Comparison of ENCODE assay signal across 1 cellular context in the genomic region with DNA sequence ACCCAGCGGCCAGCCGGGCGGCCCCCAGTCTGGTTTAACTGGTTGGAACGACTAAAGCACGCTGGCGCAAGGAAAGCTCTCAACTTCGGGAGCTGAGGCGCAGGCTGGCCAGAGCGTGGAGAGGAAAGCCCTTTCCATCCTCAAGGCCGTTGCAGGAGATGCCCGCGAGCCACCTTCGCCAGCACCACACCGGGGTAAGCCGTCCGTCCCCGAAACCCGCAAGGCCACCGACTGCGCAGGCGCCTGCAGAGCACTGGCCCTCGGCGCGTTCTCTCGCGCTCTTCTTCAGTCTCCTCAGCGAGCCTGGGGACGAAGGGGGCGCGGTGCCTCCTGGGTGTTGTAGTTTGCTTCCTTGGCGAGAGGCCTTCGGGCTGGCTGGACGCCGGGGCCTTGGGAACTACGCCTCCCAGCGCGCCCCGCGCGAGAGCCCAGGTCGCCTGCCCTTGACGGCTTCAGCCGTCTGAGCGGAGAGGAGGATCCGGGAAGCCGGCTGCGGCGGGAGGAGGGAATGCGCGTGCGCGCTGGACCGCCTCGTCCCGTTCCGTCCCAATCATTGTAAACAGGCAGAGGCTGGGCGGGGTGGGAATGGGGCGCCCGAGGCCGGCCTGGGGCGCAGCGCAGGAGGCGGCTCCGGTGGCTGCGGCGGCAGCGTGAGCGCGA.
A peak's percentile ranks its signal among the peaks of the same experiment; 100 is the strongest.
TF ChIP-seq lines count a peak whose summit lies in the region.

Gene RALBP1 (plus strand): TSS at position 531 of the 660 bp plus-strand sequence. CDS start 37,533 bp downstream, outside the sequence.

TF ChIP-seq in HepG2, 621 proteins besides CTCF, POLR2A, EP300 and RAD21 (continued from another document):
- TF ChIP-seq, protein P1, sequence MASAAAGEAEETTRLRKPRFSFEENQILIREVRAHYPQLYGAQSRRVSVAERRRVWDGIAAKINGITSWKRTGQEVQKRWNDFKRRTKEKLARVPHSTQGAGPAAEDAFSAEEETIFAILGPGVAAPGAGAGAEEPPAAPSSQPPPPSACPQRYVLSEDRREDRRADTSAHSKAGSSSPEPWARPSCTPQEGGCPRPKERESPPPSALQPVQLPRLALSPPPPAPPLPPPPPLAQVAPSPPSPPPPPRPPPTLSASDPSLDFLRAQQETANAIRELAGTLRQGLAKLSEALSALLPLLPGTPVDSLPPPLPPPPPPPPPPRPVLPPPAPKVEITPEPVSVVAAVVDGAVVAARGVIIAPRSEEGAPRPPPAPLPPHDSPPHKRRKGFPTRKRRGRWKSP (CRISPR knock-in tag; IDR thresholded peaks at IDR 0.05): peak; percentile 54; the same call in 1 of the 2 replicates
- TF ChIP-seq ZNF274 (CRISPR knock-in tag; IDR thresholded peaks at IDR 0.05): no peak; the same call in 1 of the 2 replicates
